10 cellular contexts compared by ENCODE assay signal in the genomic region with DNA sequence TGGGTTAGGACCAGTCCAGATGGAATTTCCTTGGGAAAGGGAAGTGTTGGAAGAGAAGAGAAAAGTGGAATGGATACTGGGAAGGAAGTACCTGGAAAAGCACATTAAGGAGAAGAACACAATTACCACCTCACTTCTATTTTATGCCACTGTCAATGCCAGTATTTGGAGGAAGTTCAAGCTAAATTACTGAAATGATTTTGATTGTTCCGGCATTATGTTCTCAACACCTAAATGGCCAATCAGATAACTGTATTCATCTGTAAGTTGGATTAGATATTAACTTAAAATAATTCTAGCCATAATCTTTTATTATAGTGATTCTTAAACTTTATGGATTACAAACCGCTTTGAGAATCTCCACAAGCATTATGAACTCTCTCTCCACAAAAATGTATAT. TPM values are rescaled to one million over a fixed set of nuclear protein-coding genes. Genes with fewer than 3 reads are reported as not detected.
"Had no signal": no experiment of that assay in that cellular context is flagged by ENCODE, and none has a peak within 500 bp of the region (broad histone marks: within the 10 kb centered on the region; RNA-seq: fewer than 3 reads in every experiment).

No MANE protein-coding gene starts in this region.

- DNase-seq: GM23248, GOT3, H7, HFFc6, IMR-90 had no signal

- H3K27ac ChIP-seq: GM23248 had no signal

- H3K9me3 ChIP-seq: HAP-1 had no signal

- H3K36me3 ChIP-seq: HAP-1 had no signal

- ATAC-seq: HCT116 had no signal

- H3K4me3 ChIP-seq: GM23248, HAP-1 had no signal

- H3K9ac ChIP-seq: GM23248 had no signal

- FAIRE-seq: HTR-8/SVneo had no signal

RNA-seq across cellular contexts. Expression of gene NPVF, which starts 7.3 kb away (rescaled TPM):
- total RNA-seq: GM23248, H4, H7, HFFc6, HT-29, IMR-90 had no signal
